8 cellular contexts compared by ENCODE assay signal in the genomic region with DNA sequence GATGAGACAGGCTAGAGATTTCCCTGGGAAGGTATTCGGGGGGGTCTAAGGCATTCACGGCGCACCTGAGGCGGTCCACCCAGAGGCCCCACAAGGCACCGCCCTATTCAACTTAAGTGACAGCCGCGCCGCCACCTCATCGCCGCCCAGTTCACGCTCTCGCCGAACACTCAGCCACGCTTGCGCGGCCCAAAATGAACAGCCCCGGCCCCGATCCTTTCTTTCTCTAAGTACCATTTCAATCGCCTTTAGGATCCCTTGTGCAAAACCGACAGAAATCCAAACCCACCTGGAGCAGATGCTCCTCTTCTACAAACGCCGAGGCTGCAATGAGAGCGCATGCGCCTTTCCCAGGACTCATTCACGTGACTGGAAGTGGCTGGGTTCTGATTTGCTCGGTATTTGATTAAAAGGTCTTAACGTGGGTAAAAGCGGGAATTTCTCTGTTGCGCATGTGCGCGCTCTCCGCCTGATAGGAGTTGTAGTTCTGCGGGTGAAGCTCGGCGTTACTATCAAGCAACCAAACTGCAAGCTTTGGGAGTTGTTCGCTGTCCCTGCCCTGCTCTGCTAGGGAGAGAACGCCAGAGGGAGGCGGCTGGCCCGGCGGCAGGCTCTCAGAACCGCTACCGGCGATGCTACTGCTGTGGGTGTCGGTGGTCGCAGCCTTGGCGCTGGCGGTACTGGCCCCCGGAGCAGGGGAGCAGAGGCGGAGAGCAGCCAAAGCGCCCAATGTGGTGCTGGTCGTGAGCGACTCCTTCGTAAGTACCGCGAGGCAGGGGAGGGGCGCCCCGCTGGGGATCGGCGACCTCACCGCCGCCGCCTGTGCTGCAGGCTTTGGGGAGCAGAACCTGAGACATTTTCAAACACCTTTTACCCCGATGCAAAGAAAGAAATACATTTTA. TPM values are rescaled to one million over a fixed set of nuclear protein-coding genes. Genes with fewer than 3 reads are reported as not detected.
DNase-seq lines count a peak whose midpoint lies in the region; ATAC-seq, FAIRE-seq and TF ChIP-seq lines count a peak whose summit lies in the region.

A gene with protein sequence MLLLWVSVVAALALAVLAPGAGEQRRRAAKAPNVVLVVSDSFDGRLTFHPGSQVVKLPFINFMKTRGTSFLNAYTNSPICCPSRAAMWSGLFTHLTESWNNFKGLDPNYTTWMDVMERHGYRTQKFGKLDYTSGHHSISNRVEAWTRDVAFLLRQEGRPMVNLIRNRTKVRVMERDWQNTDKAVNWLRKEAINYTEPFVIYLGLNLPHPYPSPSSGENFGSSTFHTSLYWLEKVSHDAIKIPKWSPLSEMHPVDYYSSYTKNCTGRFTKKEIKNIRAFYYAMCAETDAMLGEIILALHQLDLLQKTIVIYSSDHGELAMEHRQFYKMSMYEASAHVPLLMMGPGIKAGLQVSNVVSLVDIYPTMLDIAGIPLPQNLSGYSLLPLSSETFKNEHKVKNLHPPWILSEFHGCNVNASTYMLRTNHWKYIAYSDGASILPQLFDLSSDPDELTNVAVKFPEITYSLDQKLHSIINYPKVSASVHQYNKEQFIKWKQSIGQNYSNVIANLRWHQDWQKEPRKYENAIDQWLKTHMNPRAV (plus strand): TSS at position 455 of the 902 bp plus-strand sequence. CDS start 178 bp downstream, at position 633.
A gene (minus strand): TSS at position 331 of the 902 bp plus-strand sequence. CDS start 7,827 bp downstream, outside the sequence.

- TF ChIP-seq POLR2A in prostate gland (IDR thresholded peaks at IDR 0.05): peak; percentile 83

- no peak for FAIRE-seq in urothelium cell line (lab: Jason Lieb, UNC)

- intact Hi-C loops in left ventricle myocardium superior (cut with micrococcal nuclease): no loop called here
- intact Hi-C loops in prostate gland (cut with DNase I): loop anchor here (2.0 to 10.0 kb wide), 2 partner anchors 92 to 290 kb away; a partner anchor contains a TSS

- H3K36me3 ChIP-seq in prostate gland: no peaks in the 10 kb centered on the region

- DNase-seq in GM13976 (ENCODE audit: low spot score): peak; percentile 90
- DNase-seq in NCI-H146 (lab: John Stamatoyannopoulos, UW): peak; percentile 95
- DNase-seq in T-helper 1 cell: peak; percentile 81 to 98 (median 87)
- peak; percentile 75 to 98 (median 91) for DNase-seq in amygdala (lab: John Stamatoyannopoulos, UW)
- DNase-seq in left ventricle myocardium superior: peak; percentile 95
- peak; percentile 96 for DNase-seq in prostate gland (ENCODE audit: low spot score)
- peak; percentile 92 for DNase-seq in urothelium cell line (ENCODE audit: low spot score)

- H3K27me3 ChIP-seq in prostate gland (replicated peaks; ENCODE audit: insufficient read depth): no peaks in the 10 kb centered on the region

- peak within 1 kb of the TSS; percentile 76 to 84 for H3K4me3 ChIP-seq in prostate gland

- under 1% methylated on average over 63 of the region's 63 CpGs for WGBS in prostate gland

- H3K27ac ChIP-seq in prostate gland: peak within 1 kb of the TSS; percentile 92 to 94

- in situ Hi-C loops in GM13976 (cut with MboI; ENCODE audit: low sequenced_read_pairs, unreplicated experiment): no loop called here

- no peaks in the 10 kb centered on the region for H3K4me1 ChIP-seq in prostate gland (replicated peaks)

- ATAC-seq in HG02870 (IDR thresholded peaks at IDR 0.05; ENCODE audit: unreplicated experiment) (peak; percentile 89), left ventricle myocardium superior (peak; percentile 98)

- H3K9me3 ChIP-seq in prostate gland: no peaks in the 10 kb centered on the region

- TF ChIP-seq CTCF in GM13976 (IDR thresholded peaks at IDR 0.05; ENCODE audit: borderline replicate concordance, control extremely low read depth, extremely low read depth, insufficient read depth, missing control alignments): peak; percentile 15
- peak in 2 of 4 experiments; percentile 50 to 52 for TF ChIP-seq CTCF in prostate gland (IDR thresholded peaks at IDR 0.05)

RNA-seq across cellular contexts. Expression of the first gene that starts in this region (rescaled TPM):
- total RNA-seq in left ventricle myocardium superior (4.6 TPM), prostate gland (10 to 100 TPM in 1 of 2 donors, 1 to 10 TPM in 1; 7.3 to 23.3 TPM)

RNA-seq across cellular contexts. Expression of the second gene that starts in this region (rescaled TPM):
- total RNA-seq in left ventricle myocardium superior: 68.3 TPM
- total RNA-seq in prostate gland: 10 to 100 TPM; 44.9 to 73.9 TPM

Comparison
In these comparisons a context has a peak if more than half of its experiments do, and no peak if none do; other contexts are left out.
1. Peak in every context shown above with its lines: DNase-seq, ATAC-seq, H3K4me3 ChIP-seq and H3K27ac ChIP-seq.